10 cellular contexts compared by ENCODE assay signal in the genomic region with DNA sequence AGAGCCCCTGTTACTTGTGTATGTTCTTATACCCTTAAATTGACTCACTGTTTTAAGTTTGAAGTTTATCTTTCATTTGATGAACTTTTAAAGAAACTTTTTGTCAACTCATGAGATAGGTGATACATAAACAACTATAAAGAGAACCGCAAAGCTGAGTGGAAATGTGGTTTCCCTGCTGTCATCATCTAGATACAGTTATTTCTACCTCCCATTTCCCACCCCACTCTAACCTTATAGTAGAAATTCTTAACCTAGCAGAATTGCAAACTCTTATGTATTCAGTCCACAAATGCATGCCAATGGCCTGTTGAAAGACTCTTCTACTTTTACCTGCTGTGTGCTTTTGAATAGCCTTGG. TPM values are rescaled to one million over a fixed set of nuclear protein-coding genes. Genes with fewer than 3 reads are reported as not detected.
A peak's percentile ranks its signal among the peaks of the same experiment; 100 is the strongest.
DNase-seq lines count a peak whose midpoint lies in the region; ATAC-seq, FAIRE-seq and TF ChIP-seq lines count a peak whose summit lies in the region.
"Had no signal": no experiment of that assay in that cellular context is flagged by ENCODE, and none has a peak within 500 bp of the region (broad histone marks: within the 10 kb centered on the region; RNA-seq: fewer than 3 reads in every experiment).

No MANE protein-coding gene starts in this region.

- peaks cover 17% of the 10 kb centered on the region for H3K79me1 ChIP-seq in trophoblast cell (ENCODE audit: low read length)

- no peak overlapping the region for H2AK5ac ChIP-seq in trophoblast cell (ENCODE audit: low read length)

- H3K4ac ChIP-seq in trophoblast cell (ENCODE audit: low read depth, low read length): no peak overlapping the region

- intact Hi-C loops in activated CD8-positive, alpha-beta T cell treated with anti-CD3 and anti-CD28 coated beads for 36 hours (cut with micrococcal nuclease): loop anchor here (5.0 kb wide), 2 partner anchors 140 to 455 kb away; no protein-coding TSS in a partner anchor
- intact Hi-C loops in upper lobe of right lung (cut with DNase I): loop anchor here (10.0 kb wide), 2 partner anchors 408 to 458 kb away; no protein-coding TSS in a partner anchor

- no peak overlapping the region for H4K12ac ChIP-seq in trophoblast cell (ENCODE audit: low read depth, low read length)

- H2BK5ac ChIP-seq in trophoblast cell (ENCODE audit: low read depth, low read length, poor library complexity): no peak overlapping the region

- no peak overlapping the region for H3K9ac ChIP-seq in trophoblast cell (ENCODE audit: low read length)

- H3K27me3 ChIP-seq in foreskin keratinocyte: no peaks in the 10 kb centered on the region
- H3K27me3 ChIP-seq in upper lobe of right lung: no peaks in the 10 kb centered on the region
- H3K27me3 ChIP-seq in trophoblast cell (ENCODE audit: insufficient read depth, low read length): no peaks in the 10 kb centered on the region

- no peak for TF ChIP-seq CTCF in activated CD8-positive, alpha-beta T cell treated with anti-CD3 and anti-CD28 coated beads for 36 hours (IDR thresholded peaks at IDR 0.05)
- TF ChIP-seq CTCF in foreskin keratinocyte (conservative IDR thresholded peaks at IDR 0.05) (no peak), upper lobe of right lung (IDR thresholded peaks at IDR 0.05) (no peak)

- peaks cover 12% of the 10 kb centered on the region for H3K79me2 ChIP-seq in trophoblast cell (ENCODE audit: control insufficient read depth, insufficient read depth, low read length, poor library complexity)

- H3K9me3 Mint-ChIP-seq in activated CD8-positive, alpha-beta T cell treated with anti-CD3 and anti-CD28 coated beads for 36 hours: no peaks in the 10 kb centered on the region

- H3K18ac ChIP-seq in trophoblast cell (ENCODE audit: low read length): no peak overlapping the region

- H2BK12ac ChIP-seq in trophoblast cell (ENCODE audit: low read length): no peak overlapping the region

- H3K27ac ChIP-seq in foreskin keratinocyte (peak overlapping the region; percentile 79), upper lobe of right lung (no peak overlapping the region), trophoblast cell (ENCODE audit: low read depth, low read length) (no peak overlapping the region)

- no peak for FAIRE-seq in HTR-8/SVneo (lab: Jason Lieb, UNC)
- FAIRE-seq: H54 had no signal

- peaks cover 48% of the 10 kb centered on the region for H3K36me3 Mint-ChIP-seq in activated CD8-positive, alpha-beta T cell treated with anti-CD3 and anti-CD28 coated beads for 36 hours (ENCODE audit: low read depth)

- peak overlapping the region; percentile 17 for H3K27ac Mint-ChIP-seq in activated CD8-positive, alpha-beta T cell treated with anti-CD3 and anti-CD28 coated beads for 36 hours

- no peak overlapping the region for H3K4me2 ChIP-seq in trophoblast cell (ENCODE audit: low read length)

- peak overlapping the region; percentile 93 for H3K4me3 Mint-ChIP-seq in activated CD8-positive, alpha-beta T cell treated with anti-CD3 and anti-CD28 coated beads for 36 hours

- DNase-seq in stimulated activated CD4-positive, alpha-beta T cell treated with anti-CD3 and anti-CD28 coated beads, Interleukin-2, amount 100 ng/mL, for 4 hours (ENCODE audit: low read depth): peak; percentile 22
- DNase-seq in stimulated activated CD4-positive, alpha-beta T cell treated with anti-CD3 and anti-CD28 coated beads, Interleukin-1b, Interleukin-23, amount 100 ng/mL, for 48 hours: no peak
- DNase-seq in activated CD8-positive, alpha-beta T cell treated with anti-CD3 and anti-CD28 coated beads for 36 hours: peak; percentile 80
- no peak for DNase-seq in foreskin keratinocyte
- DNase-seq in upper lobe of right lung: no peak
- no peak for DNase-seq in NCI-H748 (lab: John Stamatoyannopoulos, UW; ENCODE audit: unreplicated experiment)
- DNase-seq in HTR-8/SVneo (ENCODE audit: insufficient read length, low spot score): no peak
- DNase-seq in trophoblast cell: no peak
- DNase-seq: NCI-H1048 had no signal

- CTCF ChIA-PET in activated CD8-positive, alpha-beta T cell treated with anti-CD3 and anti-CD28 coated beads for 36 hours (lab: Charles Lee): interaction anchor here (1.6 to 3.3 kb wide), 2 partner anchors 14 to 460 kb away, joined by 4 to 12 read pairs; no protein-coding TSS in a partner anchor

- H3K36me3 ChIP-seq in upper lobe of right lung (peaks cover 23% of the 10 kb centered on the region), trophoblast cell (ENCODE audit: control insufficient read depth in 1 of 2, insufficient read depth in 2 of 2, low read length in 2 of 2) (peaks cover 2 to 5% of the 10 kb centered on the region in 2 experiments)

- H3K14ac ChIP-seq in trophoblast cell (ENCODE audit: low read length): no peak overlapping the region

- H4K91ac ChIP-seq in trophoblast cell (ENCODE audit: low read depth, low read length): no peak overlapping the region

- H3K4me3 ChIP-seq in upper lobe of right lung: peak overlapping the region; percentile 88
- no peak overlapping the region for H3K4me3 ChIP-seq in trophoblast cell (ENCODE audit: low read depth, low read length)

- H4K8ac ChIP-seq in trophoblast cell (ENCODE audit: low read depth, low read length): no peak overlapping the region

- no peak overlapping the region for H2BK120ac ChIP-seq in trophoblast cell (ENCODE audit: insufficient read depth, low read length, poor library complexity)

- H3K9me3 ChIP-seq in upper lobe of right lung: no peaks in the 10 kb centered on the region
- no peaks in the 10 kb centered on the region for H3K9me3 ChIP-seq in trophoblast cell (ENCODE audit: insufficient read depth, low read depth, low read length)

- H3K23ac ChIP-seq in trophoblast cell (ENCODE audit: low read length): no peak overlapping the region

- no peak for ATAC-seq in activated CD8-positive, alpha-beta T cell treated with anti-CD3 and anti-CD28 coated beads for 36 hours
- no peak for ATAC-seq in foreskin keratinocyte
- no peak for ATAC-seq in upper lobe of right lung

- no peak overlapping the region for H2AFZ ChIP-seq in trophoblast cell (ENCODE audit: insufficient read depth, low read length, poor library complexity)

- WGBS in trophoblast cell (ENCODE audit: extremely low coverage, insufficient coverage, insufficient read length): no CpG with 5 or more reads among the region's 1 CpG

- POLR2A ChIA-PET in activated CD8-positive, alpha-beta T cell treated with anti-CD3 and anti-CD28 coated beads for 36 hours (lab: Charles Lee): interaction anchor here (1.1 to 3.5 kb wide), 3 partner anchors 11 to 150 kb away, joined by 3 to 19 read pairs (median 4); no protein-coding TSS in a partner anchor

- H3K27me3 Mint-ChIP-seq in activated CD8-positive, alpha-beta T cell treated with anti-CD3 and anti-CD28 coated beads for 36 hours: peaks cover 2% of the 10 kb centered on the region

- H3K4me1 Mint-ChIP-seq in activated CD8-positive, alpha-beta T cell treated with anti-CD3 and anti-CD28 coated beads for 36 hours (ENCODE audit: low read depth): peaks cover 55% of the 10 kb centered on the region

- H3K4me1 ChIP-seq in foreskin keratinocyte (peaks cover 44% of the 10 kb centered on the region), upper lobe of right lung (peaks cover 58% of the 10 kb centered on the region), trophoblast cell (ENCODE audit: control insufficient read depth in 1 of 2, insufficient read depth in 2 of 2, low read length in 2 of 2) (no peaks in the 10 kb centered on the region)

RNA-seq across cellular contexts. Expression of a gene that starts 2.7 kb away (rescaled TPM):
- 10 to 100 TPM; 28.0 to 30.0 TPM for total RNA-seq in activated CD8-positive, alpha-beta T cell treated with anti-CD3 and anti-CD28 coated beads for 36 hours
- total RNA-seq in foreskin keratinocyte (111 and 116 TPM in 2 replicates), upper lobe of right lung (56.9 TPM)
- polyA plus RNA-seq in foreskin keratinocyte: 45.3 and 50.3 TPM in 2 replicates
- 31.9 and 33.4 TPM in 2 replicates for polyA plus RNA-seq in trophoblast cell (2013)

Comparison
In these comparisons a context has a peak if more than half of its experiments do, and no peak if none do; other contexts are left out.
1. DNase-seq: peak in stimulated activated CD4-positive, alpha-beta T cell treated with anti-CD3 and anti-CD28 coated beads, Interleukin-2, amount 100 ng/mL, for 4 hours (single experiment) and activated CD8-positive, alpha-beta T cell treated with anti-CD3 and anti-CD28 coated beads for 36 hours (single experiment); none in stimulated activated CD4-positive, alpha-beta T cell treated with anti-CD3 and anti-CD28 coated beads, Interleukin-1b, Interleukin-23, amount 100 ng/mL, for 48 hours (single experiment), foreskin keratinocyte (0 of 2), upper lobe of right lung (single experiment), NCI-H748 (single experiment), HTR-8/SVneo (single experiment) and trophoblast cell (0 of 2).